Comparison of ENCODE assay signal across 9 cellular contexts in genomic region chr11:75233688-75234295, GRCh38. TPM values are rescaled to one million over a fixed set of nuclear protein-coding genes. Genes with fewer than 3 reads are reported as not detected.
DNase-seq lines count a peak whose midpoint lies in the region; ATAC-seq and TF ChIP-seq lines count a peak whose summit lies in the region.
"Had no signal": no experiment of that assay in that cellular context is flagged by ENCODE, and none has a peak within 500 bp of the region (broad histone marks: within the 10 kb centered on the region; RNA-seq: fewer than 3 reads in every experiment).

No MANE protein-coding gene starts in this region.

- H3K27me3 ChIP-seq in colonic mucosa = no peaks in the 10 kb centered on the region
- peaks cover 0 to 7% (median under 1%) of the 10 kb centered on the region in 3 experiments for H3K27me3 ChIP-seq in neuronal stem cell (ENCODE audit: control insufficient read depth in 3 of 3, insufficient read depth in 3 of 3, low read depth in 1 of 3, low read length in 3 of 3)

- H3K18ac ChIP-seq in neuronal stem cell (ENCODE audit: low read length) = no peak overlapping the region

- H3K36me3 Mint-ChIP-seq in activated T-helper 2 cell treated with anti-CD3 and anti-CD28 coated beads, Interferon-gamma antibody, Interleukin-2, Interleukin-4, amounts not matched to agents 10 μg/mL and 5 μg/mL and 100 μg/mL, durations not matched to agents 14 hours and 24 hours and 36 hours (ENCODE audit: low read depth) = no peaks in the 10 kb centered on the region

- H2AK5ac ChIP-seq in neuronal stem cell (ENCODE audit: low read depth, low read length) = no peak overlapping the region

- no peak overlapping the region for H3K4me3 Mint-ChIP-seq in activated T-helper 2 cell treated with anti-CD3 and anti-CD28 coated beads, Interferon-gamma antibody, Interleukin-2, Interleukin-4, amounts not matched to agents 10 μg/mL and 5 μg/mL and 100 μg/mL, durations not matched to agents 14 hours and 24 hours and 36 hours (ENCODE audit: low read depth)

- no CpG with 5 or more reads among the region's 5 CpGs for WGBS in neuronal stem cell (ENCODE audit: extremely low coverage in 2 of 2, insufficient read length in 2 of 2, insufficient replicate concordance in 1 of 2), 2 donors

- no peak overlapping the region for H3K4ac ChIP-seq in neuronal stem cell (ENCODE audit: low read length)

- H2BK5ac ChIP-seq in neuronal stem cell (ENCODE audit: low read length) = no peak overlapping the region

- no peak overlapping the region for H3K27ac Mint-ChIP-seq in activated T-helper 2 cell treated with anti-CD3 and anti-CD28 coated beads, Interferon-gamma antibody, Interleukin-2, Interleukin-4, amounts not matched to agents 10 μg/mL and 5 μg/mL and 100 μg/mL, durations not matched to agents 14 hours and 24 hours and 36 hours

- no peak overlapping the region for H2BK120ac ChIP-seq in neuronal stem cell (ENCODE audit: low read depth, low read length)

- intact Hi-C loops in colonic mucosa (cut with DNase I) = no loop called here
- intact Hi-C loops in activated T-helper 2 cell treated with anti-CD3 and anti-CD28 coated beads, Interferon-gamma antibody, Interleukin-2, Interleukin-4, amounts not matched to agents 10 μg/mL and 5 μg/mL and 100 μg/mL, durations not matched to agents 14 hours and 24 hours and 36 hours (cut with micrococcal nuclease) = loop anchor here (2.0 kb wide), 1 partner anchor 19 kb away; no protein-coding TSS in a partner anchor

- peaks cover 7% of the 10 kb centered on the region for H3K27me3 Mint-ChIP-seq in activated T-helper 2 cell treated with anti-CD3 and anti-CD28 coated beads, Interferon-gamma antibody, Interleukin-2, Interleukin-4, amounts not matched to agents 10 μg/mL and 5 μg/mL and 100 μg/mL, durations not matched to agents 14 hours and 24 hours and 36 hours (ENCODE audit: low read depth)

- H3K9ac ChIP-seq in colonic mucosa (ENCODE audit: low read depth in 2 of 2, low read length in 2 of 2) = no peak overlapping the region
- no peak overlapping the region for H3K9ac ChIP-seq in neuronal stem cell (ENCODE audit: low read depth, low read length, poor library complexity)

- no peaks in the 10 kb centered on the region for H3K4me1 Mint-ChIP-seq in activated T-helper 2 cell treated with anti-CD3 and anti-CD28 coated beads, Interferon-gamma antibody, Interleukin-2, Interleukin-4, amounts not matched to agents 10 μg/mL and 5 μg/mL and 100 μg/mL, durations not matched to agents 14 hours and 24 hours and 36 hours (ENCODE audit: low read depth)

- no peak overlapping the region for H3K23ac ChIP-seq in neuronal stem cell (ENCODE audit: low read depth, low read length, poor library complexity)

- no peak for TF ChIP-seq CTCF in colonic mucosa (IDR thresholded peaks at IDR 0.05)
- TF ChIP-seq CTCF in omental fat pad (IDR thresholded peaks at IDR 0.05) = no peak

- no peak overlapping the region for H3K14ac ChIP-seq in neuronal stem cell (ENCODE audit: low read length)

- no peak overlapping the region for H3K4me3 ChIP-seq in colonic mucosa
- H3K4me3 ChIP-seq in neuronal stem cell (ENCODE audit: low read length in 2 of 2) = no peak overlapping the region

- no peak overlapping the region for H2BK12ac ChIP-seq in neuronal stem cell (ENCODE audit: low read length)

- H3K27ac ChIP-seq in colonic mucosa (no peak overlapping the region), neuronal stem cell (replicated peaks; ENCODE audit: low read length) (no peak overlapping the region)

- DNase-seq in H4 (ENCODE audit: low spot score) (peak; percentile 35), NCI-H460 (ENCODE audit: extremely low read depth, low read depth) (peak; percentile 52), colonic mucosa (peak; percentile 38), neuronal stem cell (ENCODE audit: low spot score) (peak; percentile 87), omental fat pad (ENCODE audit: low spot score) (no peak), middle frontal gyrus (ENCODE audit: extremely low spot score, low spot score) (no peak)
- no peak for DNase-seq in activated T-helper 2 cell treated with anti-CD3 and anti-CD28 coated beads, Interferon-gamma antibody, Interleukin-2, Interleukin-4, amounts not matched to agents 10 μg/mL and 5 μg/mL and 100 μg/mL, durations not matched to agents 14 hours and 24 hours and 36 hours (ENCODE audit: low spot score)
- DNase-seq in activated T-cell treated with anti-CD3 and anti-CD28 coated beads, Interleukin-2, amount 50 U/mL, for 48 hours = no peak
- DNase-seq: occipital lobe had no signal

- ATAC-seq in omental fat pad (ENCODE audit: low FRiP score) = no peak

- no peak overlapping the region for H2BK15ac ChIP-seq in neuronal stem cell (ENCODE audit: low read length)

- H3K36me3 ChIP-seq in colonic mucosa (no peaks in the 10 kb centered on the region), neuronal stem cell (replicated peaks in 1 of 2; ENCODE audit: control insufficient read depth in 2 of 2, insufficient read depth in 2 of 2, low read length in 2 of 2) (no peaks in the 10 kb centered on the region)

- H3K4me1 ChIP-seq in colonic mucosa (no peaks in the 10 kb centered on the region), neuronal stem cell (ENCODE audit: control insufficient read depth in 2 of 2, insufficient read depth in 1 of 2, low read depth in 1 of 2, low read length in 2 of 2) (peaks cover 0 to 2% of the 10 kb centered on the region in 2 donors)

- no peak overlapping the region for H2AFZ ChIP-seq in neuronal stem cell (ENCODE audit: low read length)

- H3K79me1 ChIP-seq in neuronal stem cell (ENCODE audit: low read depth, low read length) = no peaks in the 10 kb centered on the region

- no peak overlapping the region for H3K4me2 ChIP-seq in neuronal stem cell (ENCODE audit: insufficient read depth, low read length, poor library complexity, severe bottlenecking)

- H4K91ac ChIP-seq in neuronal stem cell (ENCODE audit: low read depth, low read length, poor library complexity) = no peak overlapping the region

- H3K9me3 ChIP-seq in colonic mucosa (no peaks in the 10 kb centered on the region), neuronal stem cell (replicated peaks in 1 of 2; ENCODE audit: control insufficient read depth in 2 of 2, insufficient read depth in 1 of 2, low read depth in 1 of 2, low read length in 2 of 2) (no peaks in the 10 kb centered on the region)

- H3K9me3 Mint-ChIP-seq in activated T-helper 2 cell treated with anti-CD3 and anti-CD28 coated beads, Interferon-gamma antibody, Interleukin-2, Interleukin-4, amounts not matched to agents 10 μg/mL and 5 μg/mL and 100 μg/mL, durations not matched to agents 14 hours and 24 hours and 36 hours = no peaks in the 10 kb centered on the region

- no peak overlapping the region for H4K8ac ChIP-seq in neuronal stem cell (ENCODE audit: low read depth, low read length)

RNA-seq across cellular contexts. Expression of gene TPBGL, which starts 6.8 kb away (rescaled TPM):
- not detected in 2 replicates for total RNA-seq in H4 (2014; rRNA removed; shearing (Covaris generic))
- not detected in 2 replicates for total RNA-seq in NCI-H460 (2014; rRNA removed; shearing (Covaris generic))
- polyA plus RNA-seq in NCI-H460 (2014; cell fraction: nucleus; rRNA removed) = not detected in 2 replicates
- total RNA-seq in colonic mucosa (under 1 TPM; 0.11 to 0.15 TPM), omental fat pad (under 1 TPM in 2 of 4 donors, not detected in 2; 0.19 to 0.48 TPM)
- polyA plus RNA-seq in neuronal stem cell (2013, experiment 1 of 2) = 0.10 TPM
- polyA plus RNA-seq in neuronal stem cell (2013, experiment 2 of 2) = 0.10 TPM
- 0.25 and 0.32 TPM in 2 replicates for total RNA-seq in activated T-helper 2 cell treated with anti-CD3 and anti-CD28 coated beads, Interferon-gamma antibody, Interleukin-2, Interleukin-4, amounts not matched to agents 10 μg/mL and 5 μg/mL and 100 μg/mL, durations not matched to agents 14 hours and 24 hours and 36 hours

Comparison
In these comparisons a context has a peak if more than half of its experiments do, and no peak if none do; other contexts are left out.
1. DNase-seq: peak in H4 (single experiment), NCI-H460 (single experiment), colonic mucosa (single experiment) and neuronal stem cell (single experiment); none in activated T-helper 2 cell treated with anti-CD3 and anti-CD28 coated beads, Interferon-gamma antibody, Interleukin-2, Interleukin-4, amounts not matched to agents 10 μg/mL and 5 μg/mL and 100 μg/mL, durations not matched to agents 14 hours and 24 hours and 36 hours (single experiment), omental fat pad (single experiment), middle frontal gyrus (single experiment) and activated T-cell treated with anti-CD3 and anti-CD28 coated beads, Interleukin-2, amount 50 U/mL, for 48 hours (0 of 2).